In genomic region chr4:138090145-138090917, GRCh38 we compare ENCODE assay signal across 8 cellular contexts.
A peak's percentile ranks its signal among the peaks of the same experiment; 100 is the strongest.
DNase-seq lines count a peak whose midpoint lies in the region; ATAC-seq lines count a peak whose summit lies in the region.

No MANE protein-coding gene starts in this region.

- no peaks in the 10 kb centered on the region for H3K4me1 Mint-ChIP-seq in activated T-helper 1 cell treated with anti-CD3 and anti-CD28 coated beads, Interleukin-12 subunit alpha, Interleukin-12 subunit beta, Interleukin-2, Interleukin-4 antibody, amounts not matched to agents 30 ng/mL and 10 ng/mL and 1 ng/mL, durations not matched to agents 14 hours and 24 hours and 36 hours (ENCODE audit: low read depth)

- DNase-seq in Daoy (ENCODE audit: low read depth) (peak; percentile 42), NCI-H446 treated with DMSO at 0.1 percent for 48 hours (lab: John Stamatoyannopoulos, UW) (peak; percentile 54), left cardiac atrium (no peak), retina (peak; percentile 77)
- DNase-seq in activated T-helper 1 cell treated with anti-CD3 and anti-CD28 coated beads, Interleukin-12 subunit alpha, Interleukin-12 subunit beta, Interleukin-2, Interleukin-4 antibody, amounts not matched to agents 30 ng/mL and 10 ng/mL and 1 ng/mL, durations not matched to agents 14 hours and 24 hours and 36 hours (ENCODE audit: low spot score): peak; percentile 5
- no peak for DNase-seq in effector CD4-positive, alpha-beta T cell

- H3K27me3 Mint-ChIP-seq in activated T-helper 1 cell treated with anti-CD3 and anti-CD28 coated beads, Interleukin-12 subunit alpha, Interleukin-12 subunit beta, Interleukin-2, Interleukin-4 antibody, amounts not matched to agents 30 ng/mL and 10 ng/mL and 1 ng/mL, durations not matched to agents 14 hours and 24 hours and 36 hours (ENCODE audit: insufficient read depth): no peaks in the 10 kb centered on the region

- H3K36me3 Mint-ChIP-seq in activated T-helper 1 cell treated with anti-CD3 and anti-CD28 coated beads, Interleukin-12 subunit alpha, Interleukin-12 subunit beta, Interleukin-2, Interleukin-4 antibody, amounts not matched to agents 30 ng/mL and 10 ng/mL and 1 ng/mL, durations not matched to agents 14 hours and 24 hours and 36 hours (ENCODE audit: low read depth): no peaks in the 10 kb centered on the region

- intact Hi-C loops in activated T-helper 1 cell treated with anti-CD3 and anti-CD28 coated beads, Interleukin-12 subunit alpha, Interleukin-12 subunit beta, Interleukin-2, Interleukin-4 antibody, amounts not matched to agents 30 ng/mL and 10 ng/mL and 1 ng/mL, durations not matched to agents 14 hours and 24 hours and 36 hours (cut with micrococcal nuclease): loop anchor here (1.0 to 5.0 kb wide), 3 partner anchors 55 to 591 kb away; no protein-coding TSS in a partner anchor
- intact Hi-C loops in left cardiac atrium (cut with DNase I): loop anchor here (1.0 to 10.0 kb wide), 4 partner anchors 55 to 592 kb away; no protein-coding TSS in a partner anchor

- ATAC-seq in GM19438 (IDR thresholded peaks at IDR 0.05; ENCODE audit: low read depth, unreplicated experiment): peak; percentile 95
- ATAC-seq in HG03442 (IDR thresholded peaks at IDR 0.05; ENCODE audit: unreplicated experiment): peak; percentile 80
- ATAC-seq in left cardiac atrium: peak; percentile 67 to 87

- no peak overlapping the region for H3K4me3 Mint-ChIP-seq in activated T-helper 1 cell treated with anti-CD3 and anti-CD28 coated beads, Interleukin-12 subunit alpha, Interleukin-12 subunit beta, Interleukin-2, Interleukin-4 antibody, amounts not matched to agents 30 ng/mL and 10 ng/mL and 1 ng/mL, durations not matched to agents 14 hours and 24 hours and 36 hours

- no peaks in the 10 kb centered on the region for H3K9me3 Mint-ChIP-seq in activated T-helper 1 cell treated with anti-CD3 and anti-CD28 coated beads, Interleukin-12 subunit alpha, Interleukin-12 subunit beta, Interleukin-2, Interleukin-4 antibody, amounts not matched to agents 30 ng/mL and 10 ng/mL and 1 ng/mL, durations not matched to agents 14 hours and 24 hours and 36 hours

- no peak overlapping the region for H3K27ac Mint-ChIP-seq in activated T-helper 1 cell treated with anti-CD3 and anti-CD28 coated beads, Interleukin-12 subunit alpha, Interleukin-12 subunit beta, Interleukin-2, Interleukin-4 antibody, amounts not matched to agents 30 ng/mL and 10 ng/mL and 1 ng/mL, durations not matched to agents 14 hours and 24 hours and 36 hours

Comparison
In these comparisons a context has a peak if more than half of its experiments do, and no peak if none do; other contexts are left out.
1. DNase-seq: peak in Daoy (single experiment), NCI-H446 treated with DMSO at 0.1 percent for 48 hours (single experiment), activated T-helper 1 cell treated with anti-CD3 and anti-CD28 coated beads, Interleukin-12 subunit alpha, Interleukin-12 subunit beta, Interleukin-2, Interleukin-4 antibody, amounts not matched to agents 30 ng/mL and 10 ng/mL and 1 ng/mL, durations not matched to agents 14 hours and 24 hours and 36 hours (single experiment) and retina (single experiment); none in left cardiac atrium (single experiment) and effector CD4-positive, alpha-beta T cell (single experiment).
2. Peak in every context shown above with its lines, with median percentiles within 50 percentile points of each other: ATAC-seq.